ENCODE assay signal across 8 cellular contexts in the genomic region with DNA sequence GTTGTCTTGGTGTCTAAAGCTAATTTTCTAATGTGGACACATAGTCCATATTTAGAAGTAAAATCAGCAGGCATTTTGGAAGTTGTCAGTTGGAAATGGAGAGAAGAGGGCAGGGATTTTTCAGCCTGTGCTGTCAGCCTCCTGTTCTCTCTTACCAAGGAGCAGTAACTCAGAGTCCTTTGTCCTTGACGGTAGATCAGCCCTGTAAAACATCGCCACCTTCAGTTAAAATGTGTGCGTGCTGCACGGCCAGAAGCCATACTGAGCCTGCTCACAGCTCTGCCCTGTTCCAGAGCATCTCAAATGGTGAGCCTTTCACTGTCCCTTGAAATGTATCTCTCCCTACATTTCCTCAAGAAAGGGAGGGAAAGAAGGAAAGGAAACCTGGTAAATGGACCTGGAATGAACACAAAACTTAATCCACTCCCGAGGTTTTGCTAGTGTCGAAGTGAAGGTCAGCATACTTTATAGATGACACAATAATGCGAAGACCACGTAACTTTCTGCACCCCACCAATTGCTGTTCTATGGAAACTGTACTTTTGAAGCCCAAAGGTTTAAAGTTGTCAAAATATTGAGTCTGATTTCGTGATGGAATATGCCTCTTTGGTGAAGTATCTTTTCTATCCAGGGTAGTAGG.
A peak's percentile ranks its signal among the peaks of the same experiment; 100 is the strongest.
DNase-seq lines count a peak whose midpoint lies in the region; ATAC-seq, FAIRE-seq and TF ChIP-seq lines count a peak whose summit lies in the region.

No MANE protein-coding gene starts in this region.

- no peak overlapping the region for H2BK120ac ChIP-seq in neuronal stem cell (ENCODE audit: low read depth, low read length)

- no peak overlapping the region for H3K27ac Mint-ChIP-seq in activated T-cell treated with anti-CD3 and anti-CD28 coated beads, Interleukin-2, amount 50 U/mL, for 24 hours

- H3K23ac ChIP-seq in neuronal stem cell (ENCODE audit: low read depth, low read length, poor library complexity) = no peak overlapping the region

- no peaks in the 10 kb centered on the region for H3K9me3 Mint-ChIP-seq in activated T-cell treated with anti-CD3 and anti-CD28 coated beads, Interleukin-2, amount 50 U/mL, for 24 hours

- peak; percentile 24 for DNase-seq in AG04449 (ENCODE audit: low read depth, low spot score)
- no peak for DNase-seq in GM12892 (ENCODE audit: insufficient read length)
- DNase-seq in MG63 = peak; percentile 46
- DNase-seq in SK-MEL-5 (ENCODE audit: low read depth, low spot score) = peak; percentile 70
- DNase-seq in fibroblast of the conjunctiva (ENCODE audit: low read depth) = peak; percentile 68
- peak; percentile 53 for DNase-seq in neuronal stem cell (ENCODE audit: low spot score)
- DNase-seq in activated T-cell treated with anti-CD3 and anti-CD28 coated beads, Interleukin-2, amount 50 U/mL, for 24 hours = no peak

- POLR2A ChIA-PET in AG04449 (lab: Yijun Ruan, JAX) = interaction anchor here (0.7 kb wide), 1 partner anchor 24 kb away, joined by 4 read pairs; no protein-coding TSS in a partner anchor

- H3K4me3 ChIP-seq in AG04449 (ENCODE audit: low read depth, low read length) (no peak overlapping the region), MG63 (no peak overlapping the region), neuronal stem cell (ENCODE audit: low read length in 2 of 2) (no peak overlapping the region)

- peak; percentile 97 for FAIRE-seq in GM12892 (lab: Jason Lieb, UNC)

- H4K91ac ChIP-seq in neuronal stem cell (ENCODE audit: low read depth, low read length, poor library complexity) = no peak overlapping the region

- whole genome bisulfite sequencing in neuronal stem cell (ENCODE audit: extremely low coverage in 2 of 2, insufficient read length in 2 of 2, insufficient replicate concordance in 1 of 2), 2 donors = no CpG with 5 or more reads among the region's 9 CpGs

- H3K4ac ChIP-seq in neuronal stem cell (ENCODE audit: low read length) = no peak overlapping the region

- H3K18ac ChIP-seq in neuronal stem cell (ENCODE audit: low read length) = no peak overlapping the region

- no peaks in the 10 kb centered on the region for H3K36me3 Mint-ChIP-seq in activated T-cell treated with anti-CD3 and anti-CD28 coated beads, Interleukin-2, amount 50 U/mL, for 24 hours (ENCODE audit: low read depth)

- peaks cover 9% of the 10 kb centered on the region for H3K27me3 ChIP-seq in MG63
- H3K27me3 ChIP-seq in neuronal stem cell (ENCODE audit: control insufficient read depth in 3 of 3, insufficient read depth in 3 of 3, low read depth in 1 of 3, low read length in 3 of 3) = no peaks in the 10 kb centered on the region

- H3K14ac ChIP-seq in neuronal stem cell (ENCODE audit: low read length) = no peak overlapping the region

- peak overlapping the region; percentile 65 for H2AFZ ChIP-seq in neuronal stem cell (ENCODE audit: low read length)

- in situ Hi-C loops in SK-MEL-5 (cut with HindIII; ENCODE audit: low pct_unique_long_range_greater_than_20kb, low sequenced_read_pairs) = no loop called here

- H3K9me3 ChIP-seq in MG63 (no peaks in the 10 kb centered on the region), neuronal stem cell (replicated peaks in 1 of 2; ENCODE audit: control insufficient read depth in 2 of 2, insufficient read depth in 1 of 2, low read depth in 1 of 2, low read length in 2 of 2) (no peaks in the 10 kb centered on the region)

- no peaks in the 10 kb centered on the region for H3K4me1 Mint-ChIP-seq in activated T-cell treated with anti-CD3 and anti-CD28 coated beads, Interleukin-2, amount 50 U/mL, for 24 hours (ENCODE audit: low read depth)

- H3K4me3 Mint-ChIP-seq in activated T-cell treated with anti-CD3 and anti-CD28 coated beads, Interleukin-2, amount 50 U/mL, for 24 hours = no peak overlapping the region

- H2AK5ac ChIP-seq in neuronal stem cell (ENCODE audit: low read depth, low read length) = no peak overlapping the region

- CTCF ChIA-PET in AG04449 (lab: Yijun Ruan, JAX) = interaction anchor here (0.9 to 6.5 kb wide), 11 partner anchors 8 to 259 kb away, joined by 3 to 101 read pairs (median 5); no protein-coding TSS in a partner anchor

- H2BK12ac ChIP-seq in neuronal stem cell (ENCODE audit: low read length) = no peak overlapping the region

- peak; percentile 78 for TF ChIP-seq CTCF in AG04449 (IDR thresholded peaks at IDR 0.05; ENCODE audit: insufficient read depth, low read length, missing control alignments)

- no peak overlapping the region for H3K4me2 ChIP-seq in neuronal stem cell (ENCODE audit: insufficient read depth, low read length, poor library complexity, severe bottlenecking)

- H3K36me3 ChIP-seq in MG63 = no peaks in the 10 kb centered on the region
- no peaks in the 10 kb centered on the region for H3K36me3 ChIP-seq in neuronal stem cell (replicated peaks in 1 of 2; ENCODE audit: control insufficient read depth in 2 of 2, insufficient read depth in 2 of 2, low read length in 2 of 2)

- peak; percentile 72 for ATAC-seq in HG02610 (IDR thresholded peaks at IDR 0.05; ENCODE audit: unreplicated experiment)

- H3K27ac ChIP-seq in neuronal stem cell (replicated peaks; ENCODE audit: low read length) = no peak overlapping the region

- no peaks in the 10 kb centered on the region for H3K27me3 Mint-ChIP-seq in activated T-cell treated with anti-CD3 and anti-CD28 coated beads, Interleukin-2, amount 50 U/mL, for 24 hours

- H3K4me1 ChIP-seq in neuronal stem cell (ENCODE audit: control insufficient read depth in 2 of 2, insufficient read depth in 1 of 2, low read depth in 1 of 2, low read length in 2 of 2) = peaks cover 0 to 10% of the 10 kb centered on the region in 2 donors

- no peak overlapping the region for H4K8ac ChIP-seq in neuronal stem cell (ENCODE audit: low read depth, low read length)

- no peak overlapping the region for H2BK15ac ChIP-seq in neuronal stem cell (ENCODE audit: low read length)

- no peak overlapping the region for H3K9ac ChIP-seq in neuronal stem cell (ENCODE audit: low read depth, low read length, poor library complexity)

- H3K79me1 ChIP-seq in neuronal stem cell (ENCODE audit: low read depth, low read length) = no peaks in the 10 kb centered on the region

- H2BK5ac ChIP-seq in neuronal stem cell (ENCODE audit: low read length) = no peak overlapping the region

- TF ChIP-seq POLR2A in GM12892 (IDR thresholded peaks at IDR 0.05; ENCODE audit: low read depth, low read length) = no peak

Comparison
In these comparisons a context has a peak if more than half of its experiments do, and no peak if none do; other contexts are left out.
1. DNase-seq: peak in AG04449 (single experiment), MG63 (single experiment), SK-MEL-5 (single experiment), fibroblast of the conjunctiva (single experiment) and neuronal stem cell (single experiment); none in GM12892 (single experiment) and activated T-cell treated with anti-CD3 and anti-CD28 coated beads, Interleukin-2, amount 50 U/mL, for 24 hours (single experiment).